ENCODE assay signal across 1 cellular context in the genomic region with DNA sequence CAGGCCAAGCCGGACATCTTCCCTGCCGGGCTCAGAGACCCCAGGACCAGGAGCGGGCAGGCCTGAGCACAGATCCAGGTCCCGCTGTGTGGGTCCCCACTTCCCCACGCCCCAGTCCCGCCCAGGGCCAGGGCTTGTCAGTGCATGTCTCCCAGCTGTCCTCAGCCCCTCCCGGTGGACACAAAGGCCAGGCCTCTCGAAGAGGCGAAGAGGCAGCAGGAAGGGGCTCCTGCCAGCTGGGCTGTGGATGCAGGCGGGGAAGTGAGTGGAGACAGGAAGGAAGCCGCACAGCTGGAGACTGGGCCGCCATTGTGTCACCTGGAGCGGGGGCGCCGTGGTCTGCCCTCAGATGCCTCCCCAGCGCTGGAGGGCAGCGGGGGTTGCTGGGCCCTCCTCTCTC.
A peak's percentile ranks its signal among the peaks of the same experiment; 100 is the strongest.
TF ChIP-seq lines count a peak whose summit lies in the region.

No MANE protein-coding gene starts in this region.

TF ChIP-seq in endothelial cell of umbilical vein, 7 proteins besides CTCF, POLR2A, EP300 and RAD21:
- TF ChIP-seq GATA2 (IDR thresholded peaks at IDR 0.05; ENCODE audit: insufficient read depth, insufficient read length, low read depth, low read length): no peak
- no peak for TF ChIP-seq MYC (IDR thresholded peaks at IDR 0.05; ENCODE audit: low read depth, low read length)
- TF ChIP-seq JUN (IDR thresholded peaks at IDR 0.05; ENCODE audit: borderline replicate concordance, insufficient read depth, insufficient read length, low read depth): no peak
- peak; percentile 75 for TF ChIP-seq POLR2AphosphoS5 (IDR thresholded peaks at IDR 0.05; ENCODE audit: insufficient read depth, low read depth, low read length)
- TF ChIP-seq EZH2 (IDR thresholded peaks at IDR 0.05; ENCODE audit: borderline replicate concordance, low read depth, low read length, severe bottlenecking): no peak
